In genomic region chr2:128788636-128789220, GRCh38 we compare ENCODE assay signal across 19 cellular contexts.
DNase-seq lines count a peak whose midpoint lies in the region; ATAC-seq, FAIRE-seq and TF ChIP-seq lines count a peak whose summit lies in the region.
"Had no signal": no experiment of that assay in that cellular context is flagged by ENCODE, and none has a peak within 500 bp of the region (broad histone marks: within the 10 kb centered on the region; RNA-seq: fewer than 3 reads in every experiment).

No MANE protein-coding gene starts in this region.

- H3K4me3 Mint-ChIP-seq in neural progenitor cell = peak overlapping the region; percentile 54
- H3K4me3 Mint-ChIP-seq: CD4-positive, alpha-beta T cell had no signal

- H3K9ac ChIP-seq in HepG2 (ENCODE audit: insufficient read depth, low read depth, low read length) = no peak overlapping the region
- H3K9ac ChIP-seq in neural progenitor cell = no peak overlapping the region

- CTCF ChIA-PET in HepG2 (lab: Yijun Ruan, JAX; ENCODE audit: low intra/inter-chr PET ratio, low total read pairs) = no interaction called here

- H3K36me3 ChIP-seq in HepG2 (replicated peaks in 1 of 2; ENCODE audit: control insufficient read depth in 1 of 2, insufficient read depth in 2 of 2, low read length in 2 of 2) = no peaks in the 10 kb centered on the region
- H3K36me3 ChIP-seq in right lobe of liver = no peaks in the 10 kb centered on the region
- no peaks in the 10 kb centered on the region for H3K36me3 ChIP-seq in neural progenitor cell

- H3K4me1 ChIP-seq in HepG2 (ENCODE audit: insufficient read depth, low read length) (no peaks in the 10 kb centered on the region), right lobe of liver (no peaks in the 10 kb centered on the region), neural progenitor cell (peaks cover 14% of the 10 kb centered on the region)
- H3K4me1 ChIP-seq: A549 had no signal

- H3K27me3 ChIP-seq in HepG2 (ENCODE audit: control insufficient read depth in 1 of 2, insufficient read depth in 2 of 2, low read length in 2 of 2) (peaks cover 1 to 50% of the 10 kb centered on the region in 2 experiments; a peak in 4 of 5 replicates), right lobe of liver (no peaks in the 10 kb centered on the region), neural progenitor cell (no peaks in the 10 kb centered on the region)

- no peak for DNase-seq in HepG2 (ENCODE audit: low spot score)
- no peak for DNase-seq in right lobe of liver
- DNase-seq in ecto neural progenitor cell (ENCODE audit: low spot score) = peak; percentile 24
- DNase-seq in neural progenitor cell (ENCODE audit: low spot score) = no peak
- DNase-seq in urothelium cell line (ENCODE audit: low spot score) = no peak
- DNase-seq in G401 (ENCODE audit: low spot score) = no peak
- DNase-seq: DMS153, MM.1S, NCI-H1105, NCI-H2081, NCI-H510A, NCI-H774 had no signal

- H3K9me3 Mint-ChIP-seq in neural progenitor cell = peaks cover 2% of the 10 kb centered on the region
- H3K9me3 Mint-ChIP-seq: CD4-positive, alpha-beta T cell had no signal

- peaks cover 18% of the 10 kb centered on the region for H3K27me3 Mint-ChIP-seq in neural progenitor cell (ENCODE audit: insufficient read depth, low read depth)
- H3K27me3 Mint-ChIP-seq: CD4-positive, alpha-beta T cell had no signal

- no peak for TF ChIP-seq RAD21 in HepG2 (CRISPR knock-in tag; IDR thresholded peaks at IDR 0.05)

- TF ChIP-seq CTCF in HepG2 (CRISPR knock-in tag; IDR thresholded peaks at IDR 0.05) = no peak
- TF ChIP-seq CTCF in right lobe of liver (IDR thresholded peaks at IDR 0.05) = no peak
- TF ChIP-seq CTCF in neural progenitor cell (IDR thresholded peaks at IDR 0.05) = no peak

- no peaks in the 10 kb centered on the region for H3K9me3 ChIP-seq in HepG2 (ENCODE audit: low read length)
- no peaks in the 10 kb centered on the region for H3K9me3 ChIP-seq in right lobe of liver
- no peaks in the 10 kb centered on the region for H3K9me3 ChIP-seq in neural progenitor cell (ENCODE audit: low read depth)
- H3K9me3 ChIP-seq: A549 had no signal

- intact Hi-C loops in HepG2 (cut with micrococcal nuclease; ENCODE audit: unreplicated experiment) (no loop called here), right lobe of liver (cut with DNase I) (no loop called here)

- no peak for FAIRE-seq in HepG2 (lab: Jason Lieb, UNC)
- peak; percentile 98 for FAIRE-seq in urothelium cell line (lab: Jason Lieb, UNC)
- FAIRE-seq: A549, RCC 7860 had no signal

- H3K79me2 ChIP-seq in HepG2 (ENCODE audit: insufficient read depth, low read length) (no peaks in the 10 kb centered on the region), neural progenitor cell (ENCODE audit: low read depth) (no peaks in the 10 kb centered on the region)

- TF ChIP-seq EP300 in HepG2 (IDR thresholded peaks at IDR 0.05; ENCODE audit: low read depth in 2 of 2, low read length in 2 of 2) (no peak), HepG2 (CRISPR knock-in tag; IDR thresholded peaks at IDR 0.05; ENCODE audit: borderline replicate concordance) (no peak)

- H3K4me2 ChIP-seq in HepG2 (ENCODE audit: low read depth, low read length) (no peak overlapping the region), neural progenitor cell (no peak overlapping the region)
- H3K4me2 ChIP-seq: A549 had no signal

- POLR2A ChIA-PET in HepG2 (lab: Yijun Ruan, JAX) = no interaction called here

- no peak overlapping the region for H3K4me3 ChIP-seq in HepG2 (replicated peaks in 1 of 3; ENCODE audit: insufficient read depth in 1 of 3, low read depth in 2 of 3, low read length in 3 of 3)
- no peak overlapping the region for H3K4me3 ChIP-seq in right lobe of liver
- H3K4me3 ChIP-seq in neural progenitor cell = no peak overlapping the region
- H3K4me3 ChIP-seq: A549 had no signal

- peak overlapping the region; percentile 21 for H3K27ac Mint-ChIP-seq in neural progenitor cell
- H3K27ac Mint-ChIP-seq: CD4-positive, alpha-beta T cell had no signal

- H2AFZ ChIP-seq in HepG2 (ENCODE audit: low read length) = no peak overlapping the region
- H2AFZ ChIP-seq in neural progenitor cell (replicated peaks) = no peak overlapping the region

- H3F3A ChIP-seq in neural progenitor cell (ENCODE audit: low read depth) = peaks cover 6% of the 10 kb centered on the region

- H3K36me3 Mint-ChIP-seq in neural progenitor cell = no peaks in the 10 kb centered on the region

- no TSS peak for BruUV-seq in HepG2 (replicated peaks; lab: Mats Ljungman, UMichigan)

- H4K20me1 ChIP-seq in HepG2 (ENCODE audit: insufficient read depth, low read length) = no peaks in the 10 kb centered on the region
- no peaks in the 10 kb centered on the region for H4K20me1 ChIP-seq in neural progenitor cell (ENCODE audit: low read depth)

- no peak for ATAC-seq in HepG2
- ATAC-seq in right lobe of liver = no peak
- no peak for ATAC-seq in GM18498 (IDR thresholded peaks at IDR 0.05; ENCODE audit: unreplicated experiment)
- ATAC-seq in HG03442 (IDR thresholded peaks at IDR 0.05; ENCODE audit: unreplicated experiment) = no peak
- ATAC-seq: A549, Right ventricle myocardium inferior had no signal

- WGBS in HepG2 (ENCODE audit: low lambda C conversion rate) = 47% methylated on average over 9 of the region's 9 CpGs
- 75% methylated on average over 4 of the region's 9 CpGs for WGBS in right lobe of liver (ENCODE audit: insufficient coverage, low coverage, low lambda C conversion rate, missing lambda C conversion rate)

- H3K4me1 Mint-ChIP-seq in neural progenitor cell = peaks cover 37% of the 10 kb centered on the region

- in situ Hi-C loops in HepG2 (cut with HindIII; ENCODE audit: extremely low pct_ligation_motif_present, low pct_unique_long_range_greater_than_20kb) = no loop called here
- in situ Hi-C loops in G401 (cut with HindIII; ENCODE audit: low sequenced_read_pairs) = no loop called here

- no peak overlapping the region for H3K27ac ChIP-seq in HepG2 (ENCODE audit: extremely low read length, insufficient read depth, low read length)
- H3K27ac ChIP-seq in right lobe of liver = no peak overlapping the region
- H3K27ac ChIP-seq in neural progenitor cell = no peak overlapping the region
- H3K27ac ChIP-seq: A549, HL-60 had no signal

- TF ChIP-seq POLR2A in HepG2 (IDR thresholded peaks at IDR 0.05; ENCODE audit: insufficient read depth in 1 of 2, low read depth in 2 of 2, low read length in 2 of 2) (no peak), right lobe of liver (IDR thresholded peaks at IDR 0.05) (no peak)

TF ChIP-seq in HepG2, 621 proteins besides CTCF, POLR2A, EP300 and RAD21:
- TF ChIP-seq NR3C1 (CRISPR knock-in tag; IDR thresholded peaks at IDR 0.05) (no peak), ZNF724P (CRISPR knock-in tag; IDR thresholded peaks at IDR 0.05; ENCODE audit: borderline replicate concordance) (no peak), MNT (IDR thresholded peaks at IDR 0.05) (peak; percentile 99), ZNF567 (CRISPR knock-in tag; IDR thresholded peaks at IDR 0.05; ENCODE audit: borderline replicate concordance) (no peak)
